Comparison of ENCODE assay signal across 11 cellular contexts in the genomic region with DNA sequence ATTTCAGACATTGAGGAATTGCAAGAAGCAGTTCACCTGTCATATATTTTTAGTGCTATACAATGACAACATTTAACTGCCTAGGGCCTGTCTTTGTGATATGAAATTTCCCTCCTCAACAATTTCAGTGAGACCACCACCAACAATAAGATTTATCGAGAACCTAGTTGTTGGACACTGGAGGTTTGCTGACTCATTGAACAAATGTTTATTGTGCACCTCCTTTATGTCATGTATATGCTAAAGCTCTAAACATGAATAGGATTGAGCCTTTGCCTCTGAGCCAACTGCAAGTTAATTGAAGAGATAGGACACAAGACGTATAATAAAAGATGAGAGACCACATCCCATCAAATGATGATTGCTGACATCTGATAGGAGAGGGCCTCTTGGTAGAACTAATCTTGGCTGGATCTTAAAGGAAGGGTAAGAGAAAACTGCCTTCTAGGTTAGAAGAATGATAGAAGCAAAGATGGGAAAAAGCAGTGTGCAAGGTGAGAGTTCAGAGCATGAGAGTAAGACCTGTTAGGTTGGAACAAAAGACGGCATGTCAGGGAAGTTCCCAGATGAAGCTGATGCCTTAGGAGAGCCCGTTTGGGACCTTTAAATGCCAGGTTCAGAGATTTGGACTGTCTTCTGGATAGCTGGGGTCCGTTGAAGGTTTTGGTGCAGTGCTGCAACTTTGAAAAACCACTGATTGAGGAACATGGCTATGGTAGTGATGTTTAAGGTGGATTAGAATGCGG.
DNase-seq lines count a peak whose midpoint lies in the region; ATAC-seq and TF ChIP-seq lines count a peak whose summit lies in the region.
"Had no signal": no experiment of that assay in that cellular context is flagged by ENCODE, and none has a peak within 500 bp of the region (broad histone marks: within the 10 kb centered on the region; RNA-seq: fewer than 3 reads in every experiment).

No MANE protein-coding gene starts in this region.

- CTCF ChIA-PET in activated CD8-positive, alpha-beta memory T cell treated with anti-CD3 and anti-CD28 coated beads, Interleukin-2, amount 10 ng/mL, durations not matched to agents 7 days and 5 days (lab: Charles Lee): interaction anchor here (1.0 to 1.6 kb wide), 5 partner anchors 9 to 76 kb away, joined by 3 to 5 read pairs (median 5); no protein-coding TSS in a partner anchor

- intact Hi-C loops in aorta (cut with DNase I): loop anchor here in 1 of 2 donors (10.0 kb wide), 1 partner anchor 126 kb away; no protein-coding TSS in a partner anchor

- H3K4me3 ChIP-seq in aorta (ENCODE audit: low read length in 2 of 2): no peak overlapping the region
- H3K4me3 ChIP-seq: testis had no signal

- no peaks in the 10 kb centered on the region for H3K27me3 ChIP-seq in aorta (ENCODE audit: control insufficient read depth in 1 of 2, insufficient read depth in 2 of 2, low read length in 1 of 2)
- H3K27me3 ChIP-seq: testis had no signal

- no peak for DNase-seq in activated CD8-positive, alpha-beta memory T cell treated with anti-CD3 and anti-CD28 coated beads, Interleukin-2, amount 10 ng/mL, durations not matched to agents 7 days and 5 days
- DNase-seq in activated CD8-positive, alpha-beta memory T cell treated with anti-CD3 and anti-CD28 coated beads for 24 hours: no peak
- no peak for DNase-seq in immature natural killer cell
- no peak for DNase-seq in stimulated activated naive B cell treated with anti-CD40 and anti-IgM and Interleukin-4, amounts not matched to agents 10 μg/mL and 1 μg/mL and 100 μg/mL, for 72 hours
- no peak for DNase-seq in aorta
- DNase-seq: activated CD4-positive, alpha-beta T cell treated with anti-CD3 and anti-CD28 coated beads, Interleukin-2, amount 50 U/mL, for 48 hours; NCI-H2171; testis had no signal

- 85 to 86% methylated on average over 6 of the region's 6 CpGs for WGBS in aorta, 2 donors

- H3K27me3 Mint-ChIP-seq in activated CD8-positive, alpha-beta memory T cell treated with anti-CD3 and anti-CD28 coated beads, Interleukin-2, amount 10 ng/mL, durations not matched to agents 7 days and 5 days: no peaks in the 10 kb centered on the region
- peaks cover 0 to 2% (median 0%) of the 10 kb centered on the region in 3 donors for H3K27me3 Mint-ChIP-seq in immature natural killer cell (ENCODE audit: low read depth in 3 of 3)
- H3K27me3 Mint-ChIP-seq in stimulated activated naive B cell treated with anti-CD40 and anti-IgM and Interleukin-4, amounts not matched to agents 10 μg/mL and 1 μg/mL and 100 μg/mL, for 72 hours: no peaks in the 10 kb centered on the region

- H3K9me3 ChIP-seq in aorta (ENCODE audit: control insufficient read depth, low read length): no peaks in the 10 kb centered on the region
- H3K9me3 ChIP-seq: testis had no signal

- H3K4me1 Mint-ChIP-seq in activated CD8-positive, alpha-beta memory T cell treated with anti-CD3 and anti-CD28 coated beads, Interleukin-2, amount 10 ng/mL, durations not matched to agents 7 days and 5 days: peaks cover 53% of the 10 kb centered on the region
- peaks cover 72 to 78% of the 10 kb centered on the region in 2 donors for H3K4me1 Mint-ChIP-seq in immature natural killer cell
- H3K4me1 Mint-ChIP-seq in stimulated activated naive B cell treated with anti-CD40 and anti-IgM and Interleukin-4, amounts not matched to agents 10 μg/mL and 1 μg/mL and 100 μg/mL, for 72 hours: peaks cover 53 to 90% of the 10 kb centered on the region in 2 donors

- no peak overlapping the region for H3K4me3 Mint-ChIP-seq in activated CD8-positive, alpha-beta memory T cell treated with anti-CD3 and anti-CD28 coated beads, Interleukin-2, amount 10 ng/mL, durations not matched to agents 7 days and 5 days
- peak overlapping the region in 2 of 5 donors; percentile 6 to 9 for H3K4me3 Mint-ChIP-seq in immature natural killer cell
- H3K4me3 Mint-ChIP-seq in stimulated activated naive B cell treated with anti-CD40 and anti-IgM and Interleukin-4, amounts not matched to agents 10 μg/mL and 1 μg/mL and 100 μg/mL, for 72 hours: no peak overlapping the region

- H3K9me3 Mint-ChIP-seq in activated CD8-positive, alpha-beta memory T cell treated with anti-CD3 and anti-CD28 coated beads, Interleukin-2, amount 10 ng/mL, durations not matched to agents 7 days and 5 days (ENCODE audit: low read depth): no peaks in the 10 kb centered on the region
- H3K9me3 Mint-ChIP-seq in immature natural killer cell: no peaks in the 10 kb centered on the region
- no peaks in the 10 kb centered on the region for H3K9me3 Mint-ChIP-seq in stimulated activated naive B cell treated with anti-CD40 and anti-IgM and Interleukin-4, amounts not matched to agents 10 μg/mL and 1 μg/mL and 100 μg/mL, for 72 hours

- ATAC-seq in activated CD8-positive, alpha-beta memory T cell treated with anti-CD3 and anti-CD28 coated beads, Interleukin-2, amount 10 ng/mL, durations not matched to agents 7 days and 5 days: no peak
- ATAC-seq in stimulated activated naive B cell treated with anti-CD40 and anti-IgM and Interleukin-4, amounts not matched to agents 10 μg/mL and 1 μg/mL and 100 μg/mL, for 72 hours (replicated peaks): no peak
- no peak for ATAC-seq in GM19023 (IDR thresholded peaks at IDR 0.05; ENCODE audit: unreplicated experiment)
- no peak for ATAC-seq in HG02840 (IDR thresholded peaks at IDR 0.05; ENCODE audit: low FRiP score, unreplicated experiment)
- ATAC-seq in aorta (ENCODE audit: low FRiP score): no peak

- H3K36me3 ChIP-seq in aorta (ENCODE audit: control insufficient read depth in 1 of 2, insufficient read depth in 2 of 2, low read length in 1 of 2): no peaks in the 10 kb centered on the region

- TF ChIP-seq CTCF in VCaP (conservative IDR thresholded peaks at IDR 0.05): no peak

- H3K4me1 ChIP-seq in aorta (ENCODE audit: control insufficient read depth in 1 of 2, insufficient read depth in 2 of 2, low read length in 2 of 2): peaks cover 0 to 2% of the 10 kb centered on the region in 2 donors

- peaks cover 8% of the 10 kb centered on the region for H3K36me3 Mint-ChIP-seq in activated CD8-positive, alpha-beta memory T cell treated with anti-CD3 and anti-CD28 coated beads, Interleukin-2, amount 10 ng/mL, durations not matched to agents 7 days and 5 days
- no peaks in the 10 kb centered on the region for H3K36me3 Mint-ChIP-seq in immature natural killer cell
- peaks cover 9 to 16% of the 10 kb centered on the region in 2 donors for H3K36me3 Mint-ChIP-seq in stimulated activated naive B cell treated with anti-CD40 and anti-IgM and Interleukin-4, amounts not matched to agents 10 μg/mL and 1 μg/mL and 100 μg/mL, for 72 hours

- H3K27ac ChIP-seq in VCaP (peak overlapping the region; percentile 60), aorta (ENCODE audit: low read depth in 1 of 2, low read length in 2 of 2) (no peak overlapping the region)
- H3K27ac ChIP-seq: testis had no signal

- peak overlapping the region; percentile 3 for H3K27ac Mint-ChIP-seq in activated CD8-positive, alpha-beta memory T cell treated with anti-CD3 and anti-CD28 coated beads, Interleukin-2, amount 10 ng/mL, durations not matched to agents 7 days and 5 days
- peak overlapping the region; percentile 0 to 80 (median 60) for H3K27ac Mint-ChIP-seq in immature natural killer cell
- H3K27ac Mint-ChIP-seq in stimulated activated naive B cell treated with anti-CD40 and anti-IgM and Interleukin-4, amounts not matched to agents 10 μg/mL and 1 μg/mL and 100 μg/mL, for 72 hours: peak overlapping the region; percentile 64

Comparison
In these comparisons a context has a peak if more than half of its experiments do, and no peak if none do; other contexts are left out.
1. H3K27ac Mint-ChIP-seq: peak in every context shown above with its lines; median percentile 64 in stimulated activated naive B cell treated with anti-CD40 and anti-IgM and Interleukin-4, amounts not matched to agents 10 μg/mL and 1 μg/mL and 100 μg/mL, for 72 hours; 60 in immature natural killer cell; 3 in activated CD8-positive, alpha-beta memory T cell treated with anti-CD3 and anti-CD28 coated beads, Interleukin-2, amount 10 ng/mL, durations not matched to agents 7 days and 5 days.